Comparison of ENCODE assay signal across 24 cellular contexts in the genomic region with DNA sequence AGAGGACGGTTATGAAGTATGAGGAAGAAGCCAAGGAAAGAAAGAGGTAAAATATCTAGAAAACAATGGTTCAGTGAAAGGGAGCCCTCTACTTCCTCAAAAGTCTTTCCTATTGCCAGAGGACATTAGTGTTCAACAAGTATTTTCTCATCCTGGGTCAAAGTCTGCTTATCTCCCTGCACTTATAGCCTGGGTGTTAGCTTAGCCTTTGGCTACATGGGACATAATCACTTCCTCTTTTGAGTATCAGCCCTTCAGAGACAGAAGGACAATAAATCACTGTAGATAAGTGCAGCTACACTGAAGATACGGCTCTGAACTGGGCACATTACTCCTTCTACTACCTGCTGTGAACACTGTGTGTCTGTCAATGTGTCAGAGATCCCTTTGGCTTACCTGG. TPM values are rescaled to one million over a fixed set of nuclear protein-coding genes. Genes with fewer than 3 reads are reported as not detected.
A peak's percentile ranks its signal among the peaks of the same experiment; 100 is the strongest.
DNase-seq lines count a peak whose midpoint lies in the region; ATAC-seq, FAIRE-seq and TF ChIP-seq lines count a peak whose summit lies in the region.
"Had no signal": no experiment of that assay in that cellular context is flagged by ENCODE, and none has a peak within 500 bp of the region (broad histone marks: within the 10 kb centered on the region; RNA-seq: fewer than 3 reads in every experiment).

No MANE protein-coding gene starts in this region.

- POLR2A ChIA-PET in OCI-LY7 (lab: Charles Lee): interaction anchor here (0.5 to 2.1 kb wide), 5 partner anchors 11 to 204 kb away, joined by 3 to 10 read pairs (median 6); no protein-coding TSS in a partner anchor
- POLR2A ChIA-PET in K562 (lab: Yijun Ruan, JAX): no interaction called here

- H3K4me1 Mint-ChIP-seq in activated CD8-positive, alpha-beta memory T cell treated with anti-CD3 and anti-CD28 coated beads, Interleukin-2, amount 10 ng/mL, durations not matched to agents 7 days and 5 days: peaks cover 19% of the 10 kb centered on the region

- BruUV-seq in OCI-LY7 (replicated peaks; lab: Mats Ljungman, UMichigan) (no TSS peak), K562 (replicated peaks; lab: Mats Ljungman, UMichigan) (no TSS peak)

- peak; percentile 22 for DNase-seq in SIG-M5 treated with dmso at 0.1 percent for 504 hours (lab: John Stamatoyannopoulos, UW; ENCODE audit: unreplicated experiment)
- no peak for DNase-seq in SIG-M5 (lab: John Stamatoyannopoulos, UW)
- peak; percentile 18 for DNase-seq in OCI-LY7 (ENCODE audit: low spot score)
- DNase-seq in K562 (ENCODE audit: extremely low read depth in 1 of 4, low spot score in 3 of 4): peak in 2 of 4 experiments; percentile 41 to 45
- no peak for DNase-seq in transverse colon
- DNase-seq in activated gamma-delta T cell (lab: John Stamatoyannopoulos, UW): no peak
- no peak for DNase-seq in activated CD8-positive, alpha-beta memory T cell treated with anti-CD3 and anti-CD28 coated beads, Interleukin-2, amount 10 ng/mL, durations not matched to agents 7 days and 5 days
- DNase-seq: 8988T; activated naive CD4-positive, alpha-beta T cell treated with anti-CD3 and anti-CD28 coated beads for 36 hours; aorta; effector memory CD4-positive, alpha-beta T cell; esophagus squamous epithelium; GM23248; midbrain; NCI-H774; retina; SW 1271; uterus had no signal

- TF ChIP-seq EP300 in K562 (IDR thresholded peaks at IDR 0.05; ENCODE audit: low read length) (peak; percentile 46), transverse colon (IDR thresholded peaks at IDR 0.05; ENCODE audit: low read depth) (no peak)

- intact Hi-C loops in OCI-LY7 (cut with micrococcal nuclease; ENCODE audit: unreplicated experiment) (loop anchor here (5.0 kb wide), 1 partner anchor 49 kb away; the partner anchor contains the start of gene OR2S2), K562 (cut with micrococcal nuclease) (loop anchor here (5.0 kb wide), 1 partner anchor 49 kb away; the partner anchor contains the start of gene OR2S2), transverse colon (cut with DNase I; ENCODE audit: low total_unique reads) (no loop called here)

- H3K27ac ChIP-seq in OCI-LY7 (ENCODE audit: low read depth, low read length, poor library complexity, severe bottlenecking) (no peak overlapping the region), K562 (ENCODE audit: extremely low read depth, low read depth, low read length) (no peak overlapping the region), transverse colon (peak overlapping the region; percentile 68 to 76 (median 72))
- H3K27ac ChIP-seq: BLaER1, esophagus squamous epithelium, GM23248, uterus had no signal

- H3K27me3 ChIP-seq in K562 (ENCODE audit: control insufficient read depth in 2 of 2, insufficient read depth in 2 of 2, low read length in 2 of 2) (peaks cover 0 to 4% of the 10 kb centered on the region in 2 experiments; a peak in 1 of 5 replicates), transverse colon (no peaks in the 10 kb centered on the region)
- H3K27me3 ChIP-seq: BLaER1, uterus had no signal

- TF ChIP-seq POLR2A in K562 (conservative IDR thresholded peaks at IDR 0.05) (no peak), transverse colon (IDR thresholded peaks at IDR 0.05) (no peak)

- in situ Hi-C loops in K562 (cut with MboI) (no loop called here), transverse colon (cut with MboI; ENCODE audit: low pct_ligation_motif_present in 1 of 4, low pct_unique_long_range_greater_than_20kb in 1 of 4, low sequenced_read_pairs in 3 of 4) (no loop called here)

- FAIRE-seq in K562 (lab: Jason Lieb, UNC): peak; percentile 46

- H3K27ac Mint-ChIP-seq in activated CD8-positive, alpha-beta memory T cell treated with anti-CD3 and anti-CD28 coated beads, Interleukin-2, amount 10 ng/mL, durations not matched to agents 7 days and 5 days: no peak overlapping the region
- H3K27ac Mint-ChIP-seq: activated naive CD4-positive, alpha-beta T cell treated with anti-CD3 and anti-CD28 coated beads for 36 hours had no signal

- no peak overlapping the region for H3K4me3 Mint-ChIP-seq in activated CD8-positive, alpha-beta memory T cell treated with anti-CD3 and anti-CD28 coated beads, Interleukin-2, amount 10 ng/mL, durations not matched to agents 7 days and 5 days
- H3K4me3 Mint-ChIP-seq: activated naive CD4-positive, alpha-beta T cell treated with anti-CD3 and anti-CD28 coated beads for 36 hours; central memory CD8-positive, alpha-beta T cell had no signal

- no peak overlapping the region for H3K9ac ChIP-seq in K562 (ENCODE audit: insufficient read depth in 1 of 2, low read depth in 2 of 2, low read length in 2 of 2)
- H3K9ac ChIP-seq: BLaER1, GM23248 had no signal

- 0% methylated on average over 2 of the region's 2 CpGs for WGBS in K562 (ENCODE audit: insufficient coverage, low coverage, missing lambda C conversion rate)
- 30 to 50% methylated on average over 1 to 2 of the region's 2 CpGs for WGBS in transverse colon (ENCODE audit: low coverage in 1 of 2), 2 donors

- H3K79me2 ChIP-seq in OCI-LY7 (ENCODE audit: insufficient read depth, low read depth, low read length) (no peaks in the 10 kb centered on the region), K562 (ENCODE audit: control insufficient read depth, insufficient read depth, low read length) (no peaks in the 10 kb centered on the region)

- peaks cover 63% of the 10 kb centered on the region for H3K27me3 Mint-ChIP-seq in activated CD8-positive, alpha-beta memory T cell treated with anti-CD3 and anti-CD28 coated beads, Interleukin-2, amount 10 ng/mL, durations not matched to agents 7 days and 5 days

- peaks cover 6% of the 10 kb centered on the region for H3K36me3 Mint-ChIP-seq in activated CD8-positive, alpha-beta memory T cell treated with anti-CD3 and anti-CD28 coated beads, Interleukin-2, amount 10 ng/mL, durations not matched to agents 7 days and 5 days

- no peaks in the 10 kb centered on the region for H3K9me3 Mint-ChIP-seq in activated CD8-positive, alpha-beta memory T cell treated with anti-CD3 and anti-CD28 coated beads, Interleukin-2, amount 10 ng/mL, durations not matched to agents 7 days and 5 days (ENCODE audit: low read depth)
- H3K9me3 Mint-ChIP-seq: activated naive CD4-positive, alpha-beta T cell treated with anti-CD3 and anti-CD28 coated beads for 36 hours had no signal

- H3K9me2 ChIP-seq in OCI-LY7 (ENCODE audit: insufficient read depth, low read length): no peaks in the 10 kb centered on the region

- CTCF ChIA-PET in OCI-LY7 (lab: Charles Lee; ENCODE audit: unreplicated experiment): interaction anchor here (1.1 to 1.3 kb wide), 2 partner anchors 23 to 95 kb away, joined by 3 read pairs; no protein-coding TSS in a partner anchor
- CTCF ChIA-PET in K562 (lab: Yijun Ruan, JAX; ENCODE audit: low intra/inter-chr PET ratio): interaction anchor here (1.1 kb wide), 1 partner anchor 96 kb away, joined by 3 read pairs; no protein-coding TSS in a partner anchor
- CTCF ChIA-PET in activated CD8-positive, alpha-beta memory T cell treated with anti-CD3 and anti-CD28 coated beads, Interleukin-2, amount 10 ng/mL, durations not matched to agents 7 days and 5 days (lab: Charles Lee): interaction anchor here (1.3 to 6.6 kb wide), 3 partner anchors 13 to 61 kb away, joined by 3 to 59 read pairs (median 30); no protein-coding TSS in a partner anchor

- TF ChIP-seq RAD21 in K562 (CRISPR knock-in tag; conservative IDR thresholded peaks at IDR 0.05 in 1 of 2, IDR thresholded peaks at IDR 0.05 in 1 of 2): no peak

- H3K9me3 ChIP-seq in OCI-LY7 (ENCODE audit: low read length) (no peaks in the 10 kb centered on the region), K562 (replicated peaks; ENCODE audit: control insufficient read depth, insufficient read depth, low read depth, low read length) (0 out of 2 replicates have a peak, but pooled peaks cover 2% of the 10 kb centered on the region), transverse colon (no peaks in the 10 kb centered on the region)
- H3K9me3 ChIP-seq: uterus had no signal

- H3K36me3 ChIP-seq in OCI-LY7 (ENCODE audit: insufficient read depth, low read length) (no peaks in the 10 kb centered on the region), K562 (ENCODE audit: control insufficient read depth, insufficient read depth, low read length) (no peaks in the 10 kb centered on the region), transverse colon (no peaks in the 10 kb centered on the region)
- H3K36me3 ChIP-seq: BLaER1, esophagus squamous epithelium, uterus had no signal

- ATAC-seq in K562 (peak; percentile 80), HG02571 (IDR thresholded peaks at IDR 0.05; ENCODE audit: unreplicated experiment) (no peak)
- ATAC-seq in activated CD8-positive, alpha-beta memory T cell treated with anti-CD3 and anti-CD28 coated beads, Interleukin-2, amount 10 ng/mL, durations not matched to agents 7 days and 5 days: no peak
- ATAC-seq: left lobe of liver had no signal

- no peaks in the 10 kb centered on the region for H3K9me1 ChIP-seq in K562 (ENCODE audit: control insufficient read depth, insufficient read depth, low read length)

- H2AFZ ChIP-seq in OCI-LY7 (ENCODE audit: low read length) (no peak overlapping the region), K562 (ENCODE audit: low read depth, low read length) (no peak overlapping the region)
- H2AFZ ChIP-seq: GM23248 had no signal

- no peak for TF ChIP-seq CTCF in OCI-LY7 (conservative IDR thresholded peaks at IDR 0.05; ENCODE audit: low read length)
- no peak for TF ChIP-seq CTCF in K562 (IDR thresholded peaks at IDR 0.05 in 2 of 3, conservative IDR thresholded peaks at IDR 0.05 in 1 of 3; ENCODE audit: insufficient read depth in 2 of 3, low read depth in 1 of 3, low read length in 3 of 3)
- no peak for TF ChIP-seq CTCF in transverse colon (IDR thresholded peaks at IDR 0.05)

- H3K4me1 ChIP-seq in OCI-LY7 (ENCODE audit: insufficient read depth, low read length, poor library complexity, severe bottlenecking): peaks cover 10% of the 10 kb centered on the region
- H3K4me1 ChIP-seq in K562 (replicated peaks in 1 of 2; ENCODE audit: control insufficient read depth in 2 of 2, insufficient read depth in 2 of 2, low read length in 2 of 2): peaks cover 0 to 6% of the 10 kb centered on the region in 2 experiments; a peak in 2 of 5 replicates
- H3K4me1 ChIP-seq in transverse colon: peaks cover 4 to 26% (median 11%) of the 10 kb centered on the region in 4 donors
- H3K4me1 ChIP-seq: uterus had no signal

- H3K4me3 ChIP-seq in OCI-LY7 (ENCODE audit: low read depth, low read length, poor library complexity, severe bottlenecking): no peak overlapping the region
- no peak overlapping the region for H3K4me3 ChIP-seq in K562
- H3K4me3 ChIP-seq in transverse colon: no peak overlapping the region
- H3K4me3 ChIP-seq: BLaER1, esophagus squamous epithelium, GM23248, uterus had no signal

- H3K4me2 ChIP-seq in OCI-LY7 (ENCODE audit: low read length) (no peak overlapping the region), K562 (ENCODE audit: insufficient read depth, low read length) (no peak overlapping the region)

- H4K20me1 ChIP-seq in OCI-LY7 (ENCODE audit: insufficient read depth, low read length) (no peaks in the 10 kb centered on the region), K562 (replicated peaks; ENCODE audit: control insufficient read depth, insufficient read depth, low read length) (no peaks in the 10 kb centered on the region)
- H4K20me1 ChIP-seq: BLaER1 had no signal

RNA-seq across cellular contexts. Expression of gene RECK, which starts 30.2 kb away (rescaled TPM):
- total RNA-seq in OCI-LY7 (2014; rRNA removed; shearing (Covaris generic)): 3.0 and 6.0 TPM in 2 replicates
- total RNA-seq in OCI-LY7 (2022): 6.5 and 8.1 TPM in 2 replicates
- total RNA-seq in K562 (2011; cell fraction: chromatin; rRNA removed; ENCODE audit: low replicate concordance): 0.26 TPM in 1 of 2 replicates, not detected in the other
- 0.13 and 0.33 TPM in 2 replicates for total RNA-seq in K562 (2011; cell fraction: nucleolus; rRNA removed)
- 0.37 and 0.61 TPM in 2 replicates for total RNA-seq in K562 (2011; cell fraction: nucleoplasm; rRNA removed)
- total RNA-seq in K562 (2014; rRNA removed): 0.36 TPM in 1 of 2 replicates, not detected in the other
- 0.06 and 0.22 TPM in 2 replicates for total RNA-seq in K562 (2014; rRNA removed; fragmentation: Illumina TruSeq; extraction: Trizol)
- 0.04 and 0.08 TPM in 2 replicates for total RNA-seq in K562 (2015; rRNA removed; fragmentation: Illumina TruSeq; extraction: Trizol)
- total RNA-seq in K562 (2021): 0.11 and 0.34 TPM in 2 replicates
- polyA plus RNA-seq in K562 (2011; rRNA removed): 0.08 and 0.33 TPM in 2 replicates
- polyA plus RNA-seq in K562 (2011; cell fraction: cytosol; rRNA removed): 0.09 and 0.12 TPM in 2 replicates
- 0.04 and 0.07 TPM in 2 replicates for polyA plus RNA-seq in K562 (2011; cell fraction: nucleus; rRNA removed)
- 0.18 and 0.36 TPM in 2 replicates for polyA plus RNA-seq in K562 (2012)
- 0.11 and 0.16 TPM in 2 replicates for polyA plus RNA-seq in K562 (2014; fragmentation: Illumina TruSeq; extraction: Trizol)
- under 1 TPM; 0.06 to 0.07 TPM for polyA plus RNA-seq in K562 (2014; fragmentation: Nextera tagmentation; extraction: Ambion mirVana)
- 0.19 and 0.66 TPM in 2 replicates for polyA plus RNA-seq in K562 (2014; rRNA removed)
- polyA minus RNA-seq in K562 (2011; rRNA and poly(A)+ RNA removed): 0.21 TPM in 1 of 2 replicates, not detected in the other
- not detected in 2 replicates for polyA minus RNA-seq in K562 (2011; cell fraction: cytosol; rRNA and poly(A)+ RNA removed)
- polyA minus RNA-seq in K562 (2011; cell fraction: nucleus; rRNA and poly(A)+ RNA removed): 0.13 TPM in 1 of 2 replicates, not detected in the other
- total RNA-seq in transverse colon: 10 to 100 TPM in 1 of 4 donors, 1 to 10 TPM in 3; 1.5 to 30.3 (median 6.0) TPM
- total RNA-seq in activated CD8-positive, alpha-beta memory T cell treated with anti-CD3 and anti-CD28 coated beads, Interleukin-2, amount 10 ng/mL, durations not matched to agents 7 days and 5 days: 1 to 10 TPM; 6.1 to 8.1 TPM

RNA-seq across cellular contexts. Expression of gene OR2S2, which starts 48.6 kb away (rescaled TPM):
- total RNA-seq in OCI-LY7 (2014; rRNA removed; shearing (Covaris generic)): not detected in 2 replicates
- total RNA-seq in OCI-LY7 (2022) (not detected in 2 replicates), K562 (2014; rRNA removed) (not detected in 2 replicates), K562 (2014; rRNA removed; fragmentation: Illumina TruSeq; extraction: Trizol) (not detected in 2 replicates), K562 (2015; rRNA removed; fragmentation: Illumina TruSeq; extraction: Trizol) (not detected in 2 replicates), K562 (2021) (not detected in 2 replicates), transverse colon (not detected)
- not detected in 2 replicates for total RNA-seq in K562 (2011; cell fraction: chromatin; rRNA removed; ENCODE audit: low replicate concordance)
- total RNA-seq in K562 (2011; cell fraction: nucleolus; rRNA removed): not detected in 2 replicates
- not detected in 2 replicates for total RNA-seq in K562 (2011; cell fraction: nucleoplasm; rRNA removed)
- polyA plus RNA-seq in K562 (2011; rRNA removed) (not detected in 2 replicates), K562 (2014; fragmentation: Illumina TruSeq; extraction: Trizol) (not detected in 2 replicates), K562 (2014; fragmentation: Nextera tagmentation; extraction: Ambion mirVana) (not detected), K562 (2014; rRNA removed) (not detected in 2 replicates)
- polyA plus RNA-seq in K562 (2011; cell fraction: cytosol; rRNA removed): not detected in 2 replicates
- polyA plus RNA-seq in K562 (2011; cell fraction: nucleus; rRNA removed): not detected in 2 replicates
- not detected in 2 replicates for polyA plus RNA-seq in K562 (2012)
- not detected in 2 replicates for polyA minus RNA-seq in K562 (2011; rRNA and poly(A)+ RNA removed)
- not detected in 2 replicates for polyA minus RNA-seq in K562 (2011; cell fraction: cytosol; rRNA and poly(A)+ RNA removed)
- not detected in 2 replicates for polyA minus RNA-seq in K562 (2011; cell fraction: nucleus; rRNA and poly(A)+ RNA removed)
- not detected for total RNA-seq in activated CD8-positive, alpha-beta memory T cell treated with anti-CD3 and anti-CD28 coated beads, Interleukin-2, amount 10 ng/mL, durations not matched to agents 7 days and 5 days
- total RNA-seq: activated naive CD4-positive, alpha-beta T cell treated with anti-CD3 and anti-CD28 coated beads for 36 hours; aorta; esophagus squamous epithelium; left lobe of liver; M059J; RPMI7951; uterus had no signal
- polyA plus RNA-seq: aorta had no signal

Comparison
In these comparisons a context has a peak if more than half of its experiments do, and no peak if none do; other contexts are left out.
1. DNase-seq: peak in SIG-M5 treated with dmso at 0.1 percent for 504 hours (single experiment) and OCI-LY7 (single experiment); none in SIG-M5 (single experiment), transverse colon (single experiment), activated gamma-delta T cell (single experiment) and activated CD8-positive, alpha-beta memory T cell treated with anti-CD3 and anti-CD28 coated beads, Interleukin-2, amount 10 ng/mL, durations not matched to agents 7 days and 5 days (single experiment).
2. H3K27ac ChIP-seq: peak in transverse colon (4 of 4); none in OCI-LY7 (single experiment) and K562 (single experiment).